ENCODE assay signal across 25 cellular contexts in genomic region chrX:23497919-23498318, GRCh38.
DNase-seq lines count a peak whose midpoint lies in the region; ATAC-seq, FAIRE-seq and TF ChIP-seq lines count a peak whose summit lies in the region.
"Had no signal": no experiment of that assay in that cellular context is flagged by ENCODE, and none has a peak within 500 bp of the region (broad histone marks: within the 10 kb centered on the region; RNA-seq: fewer than 3 reads in every experiment).

No MANE protein-coding gene starts in this region.

- no peak overlapping the region for H3K9ac ChIP-seq in GM12878 (ENCODE audit: control insufficient read depth, insufficient read depth, low read length)

- CTCF ChIA-PET in GM12878 (lab: Yijun Ruan, JAX): no interaction called here

- ATAC-seq in GM18907 (IDR thresholded peaks at IDR 0.05; ENCODE audit: unreplicated experiment) (peak; percentile 56), GM21381 (IDR thresholded peaks at IDR 0.05; ENCODE audit: unreplicated experiment) (peak; percentile 53), HG03175 (IDR thresholded peaks at IDR 0.05; ENCODE audit: unreplicated experiment) (peak; percentile 49), GM12878 (peak; percentile 57), GM21825 (IDR thresholded peaks at IDR 0.05; ENCODE audit: unreplicated experiment) (no peak)
- ATAC-seq: activated CD8-positive, alpha-beta memory T cell treated with anti-CD3 and anti-CD28 coated beads, Interleukin-2, amount 10 ng/mL, durations not matched to agents 7 days and 5 days; left ventricle myocardium superior; right cardiac atrium had no signal

- H3K27me3 ChIP-seq in GM12878 (replicated peaks in 1 of 2; ENCODE audit: control insufficient read depth in 2 of 2, insufficient read depth in 2 of 2, low read length in 1 of 2): no peaks in the 10 kb centered on the region
- H3K27me3 ChIP-seq: spleen, upper lobe of left lung had no signal

- H2AFZ ChIP-seq in GM12878 (ENCODE audit: control insufficient read depth, low read depth, low read length): no peak overlapping the region

- no peaks in the 10 kb centered on the region for H4K20me1 ChIP-seq in GM12878 (ENCODE audit: control insufficient read depth, insufficient read depth)

- SMC1A ChIA-PET in GM12878 (lab: Charles Lee; ENCODE audit: uncharacterized antibody, unreplicated experiment): no interaction called here

- peaks cover 2% of the 10 kb centered on the region; the same call in 1 of the 3 replicates for H3K9me3 ChIP-seq in GM12878 (replicated peaks; ENCODE audit: control insufficient read depth, insufficient read depth, low read length)
- H3K9me3 ChIP-seq: spleen, upper lobe of left lung had no signal

- no peak overlapping the region for H3K27ac ChIP-seq in GM12878 (ENCODE audit: control insufficient read depth, insufficient read depth)
- H3K27ac ChIP-seq: spleen, upper lobe of left lung had no signal

- no peak for TF ChIP-seq EP300 in GM12878 (IDR thresholded peaks at IDR 0.05; ENCODE audit: borderline replicate concordance in 1 of 2, control insufficient read depth in 1 of 2, low read depth in 2 of 2, low read length in 2 of 2)

- no peaks in the 10 kb centered on the region for H3K36me3 ChIP-seq in GM12878 (ENCODE audit: control insufficient read depth in 2 of 2, insufficient read depth in 2 of 2, low read length in 1 of 2)
- H3K36me3 ChIP-seq: spleen, upper lobe of left lung had no signal

- no peaks in the 10 kb centered on the region for H3K4me1 ChIP-seq in GM12878 (ENCODE audit: control insufficient read depth, insufficient read depth, low read length)
- H3K4me1 ChIP-seq: spleen had no signal

- POLR2A ChIA-PET in GM12878 (lab: Charles Lee): no interaction called here

- intact Hi-C loops in GM12878 (cut with micrococcal nuclease; ENCODE audit: unreplicated experiment): loop anchor here (10.0 kb wide), 1 partner anchor 167 kb away; the partner anchor contains the start of gene PRDX4

- RAD21 ChIA-PET in GM12878 (lab: Charles Lee; ENCODE audit: unreplicated experiment): no interaction called here

- H3K4me3 ChIP-seq in GM12878: no peak overlapping the region
- H3K4me3 ChIP-seq: spleen, upper lobe of left lung had no signal

- no peak for FAIRE-seq in GM12878 (lab: Jason Lieb, UNC)

- no peak for TF ChIP-seq POLR2A in GM12878 (IDR thresholded peaks at IDR 0.05; ENCODE audit: low read depth, low read length)

- no peak overlapping the region for H3K4me2 ChIP-seq in GM12878 (ENCODE audit: control insufficient read depth, insufficient read depth)

- no TSS peak for BruUV-seq in GM12878 (replicated peaks; lab: Mats Ljungman, UMichigan)

- in situ Hi-C loops in GM12878 (cut with MboI): no loop called here

- TF ChIP-seq CTCF in GM12878 (IDR thresholded peaks at IDR 0.05 in 2 of 3, conservative IDR thresholded peaks at IDR 0.05 in 1 of 3; ENCODE audit: control insufficient read depth in 2 of 3, extremely low read depth in 1 of 3, insufficient read depth in 1 of 3, low read depth in 3 of 3, low read length in 3 of 3): no peak

- DNase-seq in GM12878 (ENCODE audit: low read depth, low spot score) (no peak), NCI-H1694 (lab: John Stamatoyannopoulos, UW) (no peak)
- no peak for DNase-seq in effector CD4-positive, alpha-beta T cell
- DNase-seq: activated CD4-positive, alpha-beta T cell treated with anti-CD3 and anti-CD28 coated beads, Interleukin-2, amount 50 U/mL, for 1 hour; activated CD8-positive, alpha-beta memory T cell treated with anti-CD3 and anti-CD28 coated beads, Interleukin-2, amount 10 ng/mL, durations not matched to agents 7 days and 5 days; activated naive CD4-positive, alpha-beta T cell treated with anti-CD3 and anti-CD28 coated beads, Interleukin-2, amount 10 ng/mL, durations not matched to agents 7 days and 5 days; Calu3; effector CD8-positive, alpha-beta T cell; H7; islet precursor cell; left ventricle myocardium superior; NCI-H1105; NCI-H2029; NCI-H526; posterior cingulate gyrus; right cardiac atrium; spleen; stimulated activated CD4-positive, alpha-beta T cell treated with anti-CD3 and anti-CD28 coated beads, Interleukin-4, amount 100 ng/mL, for 1 hour; SW 1271; T1000; upper lobe of left lung had no signal

- TF ChIP-seq RAD21 in GM12878 (IDR thresholded peaks at IDR 0.05; ENCODE audit: insufficient read depth, low read depth, low read length): no peak

- H3K79me2 ChIP-seq in GM12878 (ENCODE audit: control insufficient read depth, insufficient read depth, low read length): no peaks in the 10 kb centered on the region

TF ChIP-seq in GM12878, 131 proteins besides CTCF, POLR2A, EP300 and RAD21:
- TF ChIP-seq, protein P1, sequence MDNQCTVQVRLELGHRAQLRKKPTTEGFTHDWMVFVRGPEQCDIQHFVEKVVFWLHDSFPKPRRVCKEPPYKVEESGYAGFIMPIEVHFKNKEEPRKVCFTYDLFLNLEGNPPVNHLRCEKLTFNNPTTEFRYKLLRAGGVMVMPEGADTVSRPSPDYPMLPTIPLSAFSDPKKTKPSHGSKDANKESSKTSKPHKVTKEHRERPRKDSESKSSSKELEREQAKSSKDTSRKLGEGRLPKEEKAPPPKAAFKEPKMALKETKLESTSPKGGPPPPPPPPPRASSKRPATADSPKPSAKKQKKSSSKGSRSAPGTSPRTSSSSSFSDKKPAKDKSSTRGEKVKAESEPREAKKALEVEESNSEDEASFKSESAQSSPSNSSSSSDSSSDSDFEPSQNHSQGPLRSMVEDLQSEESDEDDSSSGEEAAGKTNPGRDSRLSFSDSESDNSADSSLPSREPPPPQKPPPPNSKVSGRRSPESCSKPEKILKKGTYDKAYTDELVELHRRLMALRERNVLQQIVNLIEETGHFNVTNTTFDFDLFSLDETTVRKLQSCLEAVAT (IDR thresholded peaks at IDR 0.05): no peak
- TF ChIP-seq, protein P2, sequence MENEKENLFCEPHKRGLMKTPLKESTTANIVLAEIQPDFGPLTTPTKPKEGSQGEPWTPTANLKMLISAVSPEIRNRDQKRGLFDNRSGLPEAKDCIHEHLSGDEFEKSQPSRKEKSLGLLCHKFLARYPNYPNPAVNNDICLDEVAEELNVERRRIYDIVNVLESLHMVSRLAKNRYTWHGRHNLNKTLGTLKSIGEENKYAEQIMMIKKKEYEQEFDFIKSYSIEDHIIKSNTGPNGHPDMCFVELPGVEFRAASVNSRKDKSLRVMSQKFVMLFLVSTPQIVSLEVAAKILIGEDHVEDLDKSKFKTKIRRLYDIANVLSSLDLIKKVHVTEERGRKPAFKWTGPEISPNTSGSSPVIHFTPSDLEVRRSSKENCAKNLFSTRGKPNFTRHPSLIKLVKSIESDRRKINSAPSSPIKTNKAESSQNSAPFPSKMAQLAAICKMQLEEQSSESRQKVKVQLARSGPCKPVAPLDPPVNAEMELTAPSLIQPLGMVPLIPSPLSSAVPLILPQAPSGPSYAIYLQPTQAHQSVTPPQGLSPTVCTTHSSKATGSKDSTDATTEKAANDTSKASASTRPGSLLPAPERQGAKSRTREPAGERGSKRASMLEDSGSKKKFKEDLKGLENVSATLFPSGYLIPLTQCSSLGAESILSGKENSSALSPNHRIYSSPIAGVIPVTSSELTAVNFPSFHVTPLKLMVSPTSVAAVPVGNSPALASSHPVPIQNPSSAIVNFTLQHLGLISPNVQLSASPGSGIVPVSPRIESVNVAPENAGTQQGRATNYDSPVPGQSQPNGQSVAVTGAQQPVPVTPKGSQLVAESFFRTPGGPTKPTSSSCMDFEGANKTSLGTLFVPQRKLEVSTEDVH (IDR thresholded peaks at IDR 0.05; ENCODE audit: low read depth, partially characterized antibody): no peak
- no peak for TF ChIP-seq POU2F2 (IDR thresholded peaks at IDR 0.05; ENCODE audit: borderline replicate concordance, low read depth, low read length)
- TF ChIP-seq, protein P3, sequence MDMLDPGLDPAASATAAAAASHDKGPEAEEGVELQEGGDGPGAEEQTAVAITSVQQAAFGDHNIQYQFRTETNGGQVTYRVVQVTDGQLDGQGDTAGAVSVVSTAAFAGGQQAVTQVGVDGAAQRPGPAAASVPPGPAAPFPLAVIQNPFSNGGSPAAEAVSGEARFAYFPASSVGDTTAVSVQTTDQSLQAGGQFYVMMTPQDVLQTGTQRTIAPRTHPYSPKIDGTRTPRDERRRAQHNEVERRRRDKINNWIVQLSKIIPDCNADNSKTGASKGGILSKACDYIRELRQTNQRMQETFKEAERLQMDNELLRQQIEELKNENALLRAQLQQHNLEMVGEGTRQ (IDR thresholded peaks at IDR 0.05; ENCODE audit: borderline replicate concordance, low read depth, low read length): no peak
- no peak for TF ChIP-seq USF1 (IDR thresholded peaks at IDR 0.05; ENCODE audit: borderline replicate concordance, extremely low read length, insufficient read depth, low read depth, low read length)
- TF ChIP-seq MTA2 (IDR thresholded peaks at IDR 0.05; ENCODE audit: low read depth): no peak
- TF ChIP-seq, protein P4, sequence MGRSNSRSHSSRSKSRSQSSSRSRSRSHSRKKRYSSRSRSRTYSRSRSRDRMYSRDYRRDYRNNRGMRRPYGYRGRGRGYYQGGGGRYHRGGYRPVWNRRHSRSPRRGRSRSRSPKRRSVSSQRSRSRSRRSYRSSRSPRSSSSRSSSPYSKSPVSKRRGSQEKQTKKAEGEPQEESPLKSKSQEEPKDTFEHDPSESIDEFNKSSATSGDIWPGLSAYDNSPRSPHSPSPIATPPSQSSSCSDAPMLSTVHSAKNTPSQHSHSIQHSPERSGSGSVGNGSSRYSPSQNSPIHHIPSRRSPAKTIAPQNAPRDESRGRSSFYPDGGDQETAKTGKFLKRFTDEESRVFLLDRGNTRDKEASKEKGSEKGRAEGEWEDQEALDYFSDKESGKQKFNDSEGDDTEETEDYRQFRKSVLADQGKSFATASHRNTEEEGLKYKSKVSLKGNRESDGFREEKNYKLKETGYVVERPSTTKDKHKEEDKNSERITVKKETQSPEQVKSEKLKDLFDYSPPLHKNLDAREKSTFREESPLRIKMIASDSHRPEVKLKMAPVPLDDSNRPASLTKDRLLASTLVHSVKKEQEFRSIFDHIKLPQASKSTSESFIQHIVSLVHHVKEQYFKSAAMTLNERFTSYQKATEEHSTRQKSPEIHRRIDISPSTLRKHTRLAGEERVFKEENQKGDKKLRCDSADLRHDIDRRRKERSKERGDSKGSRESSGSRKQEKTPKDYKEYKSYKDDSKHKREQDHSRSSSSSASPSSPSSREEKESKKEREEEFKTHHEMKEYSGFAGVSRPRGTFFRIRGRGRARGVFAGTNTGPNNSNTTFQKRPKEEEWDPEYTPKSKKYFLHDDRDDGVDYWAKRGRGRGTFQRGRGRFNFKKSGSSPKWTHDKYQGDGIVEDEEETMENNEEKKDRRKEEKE (IDR thresholded peaks at IDR 0.05): no peak
- TF ChIP-seq MEF2B (IDR thresholded peaks at IDR 0.05; ENCODE audit: partially characterized antibody, poor library complexity, severe bottlenecking): no peak
- TF ChIP-seq ZNF207 (IDR thresholded peaks at IDR 0.05; ENCODE audit: borderline replicate concordance): no peak
